In the genomic region with DNA sequence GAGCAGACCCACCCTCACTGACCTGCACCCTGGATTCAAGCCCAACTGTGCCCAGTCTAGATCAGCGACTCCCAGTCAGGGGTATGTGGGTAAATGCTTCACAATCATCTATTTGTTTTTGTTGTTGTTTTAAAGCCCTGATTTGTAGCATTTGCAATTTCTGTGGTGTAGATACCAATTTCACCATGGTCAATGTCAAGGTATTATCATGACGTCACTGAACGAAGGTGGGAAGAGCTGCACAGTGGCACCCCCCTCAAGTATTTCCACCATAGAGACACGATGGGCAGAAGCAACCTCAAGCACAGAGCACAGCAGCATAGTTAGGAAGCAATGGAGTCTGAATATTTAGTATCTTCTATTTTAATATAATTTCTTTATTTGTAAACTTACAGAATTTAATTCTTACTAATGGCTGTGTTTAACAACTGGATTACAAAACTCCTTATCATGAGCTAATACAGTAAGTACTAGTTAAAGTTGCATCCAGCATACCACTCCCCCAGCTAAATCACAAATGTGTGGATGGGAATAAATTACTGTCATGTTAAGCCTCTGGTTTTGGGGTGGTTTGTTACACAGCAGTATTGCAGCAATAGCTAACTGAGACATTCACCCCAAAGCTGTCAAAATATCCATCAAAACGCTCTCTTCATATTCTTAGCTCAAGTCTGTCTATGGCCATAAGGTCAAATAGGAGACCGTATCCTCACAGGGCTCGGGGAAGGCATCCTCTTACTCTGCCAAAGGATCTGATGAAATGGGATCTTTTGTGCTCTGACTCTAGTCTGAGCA, we compare ENCODE assay signal across 33 cellular contexts. TPM values are rescaled to one million over a fixed set of nuclear protein-coding genes. Genes with fewer than 3 reads are reported as not detected.
"Had no signal": no experiment of that assay in that cellular context is flagged by ENCODE, and none has a peak within 500 bp of the region (broad histone marks: within the 10 kb centered on the region; RNA-seq: fewer than 3 reads in every experiment).

No MANE protein-coding gene starts in this region.

- H3K4me3 ChIP-seq: adrenal gland, body of pancreas, MG63, Peyer's patch had no signal

- ATAC-seq: activated naive CD4-positive, alpha-beta T cell treated with anti-CD3 and anti-CD28 coated beads, Interleukin-2, amount 50 U/mL, for 72 hours; activated T-cell treated with anti-CD3 and anti-CD28 coated beads, Interleukin-2, amount 50 U/mL, for 4 hours; body of pancreas; PC-3 had no signal

- FAIRE-seq: astrocyte, bronchial epithelial cell had no signal

- H3K9me3 ChIP-seq: adrenal gland, body of pancreas, MG63, Peyer's patch had no signal

- H3K4me1 ChIP-seq: body of pancreas, Peyer's patch had no signal

- DNase-seq: activated B cell treated with CpG ODN at 0.5 μM for 24 hours; activated CD4-positive, alpha-beta memory T cell treated with anti-CD3 and anti-CD28 coated beads for 36 hours; activated CD4-positive, alpha-beta T cell treated with anti-CD3 and anti-CD28 coated beads for 4 hours; activated CD4-positive, alpha-beta T cell treated with anti-CD3 and anti-CD28 coated beads, Interleukin-2, amount 50 U/mL, for 1 hour; activated CD4-positive, CD25-positive, alpha-beta regulatory T cell treated with anti-CD3 and anti-CD28 coated beads, Interleukin-2, amount 50 U/mL, for 72 hours; activated CD8-positive, alpha-beta memory T cell treated with anti-CD3 and anti-CD28 coated beads, Interleukin-2, amount 50 U/mL, for 4 hours; activated gamma-delta T cell treated with Interleukin-2 at 50 U/mL for 16 hours; activated naive CD4-positive, alpha-beta T cell treated with anti-CD3 and anti-CD28 coated beads for 36 hours; activated T-cell treated with anti-CD3 and anti-CD28 coated beads for 4 hours; activated T-cell treated with anti-CD3 and anti-CD28 coated beads, Interleukin-2, amount 50 U/mL, for 4 hours; adrenal gland; body of pancreas; Kasumi-1; KG1; NCI-H1048; NCI-H1105 treated with DMSO at 0.1 percent for 48 hours; NCI-H1436; NCI-H1694; NCI-H1930; NCI-H2081 treated with DMSO at 0.1 percent for 48 hours; NCI-H345; NCI-H524 treated with DMSO at 0.1 percent for 48 hours; PC-3; Peyer's patch; SW 1271; T-helper 1 cell; T-helper 2 cell; T-helper 9 cell had no signal

- H3K27me3 ChIP-seq: adrenal gland, body of pancreas, MG63, Peyer's patch had no signal

- H3K36me3 ChIP-seq: adrenal gland, MG63, Peyer's patch had no signal

- H3K27ac ChIP-seq: adrenal gland, body of pancreas, Peyer's patch, VCaP had no signal

RNA-seq across cellular contexts. Expression of gene MYLK3, which starts 33.1 kb away (rescaled TPM):
- total RNA-seq: Peyer's patch had no signal
